ENCODE assay signal across 11 cellular contexts in the genomic region with DNA sequence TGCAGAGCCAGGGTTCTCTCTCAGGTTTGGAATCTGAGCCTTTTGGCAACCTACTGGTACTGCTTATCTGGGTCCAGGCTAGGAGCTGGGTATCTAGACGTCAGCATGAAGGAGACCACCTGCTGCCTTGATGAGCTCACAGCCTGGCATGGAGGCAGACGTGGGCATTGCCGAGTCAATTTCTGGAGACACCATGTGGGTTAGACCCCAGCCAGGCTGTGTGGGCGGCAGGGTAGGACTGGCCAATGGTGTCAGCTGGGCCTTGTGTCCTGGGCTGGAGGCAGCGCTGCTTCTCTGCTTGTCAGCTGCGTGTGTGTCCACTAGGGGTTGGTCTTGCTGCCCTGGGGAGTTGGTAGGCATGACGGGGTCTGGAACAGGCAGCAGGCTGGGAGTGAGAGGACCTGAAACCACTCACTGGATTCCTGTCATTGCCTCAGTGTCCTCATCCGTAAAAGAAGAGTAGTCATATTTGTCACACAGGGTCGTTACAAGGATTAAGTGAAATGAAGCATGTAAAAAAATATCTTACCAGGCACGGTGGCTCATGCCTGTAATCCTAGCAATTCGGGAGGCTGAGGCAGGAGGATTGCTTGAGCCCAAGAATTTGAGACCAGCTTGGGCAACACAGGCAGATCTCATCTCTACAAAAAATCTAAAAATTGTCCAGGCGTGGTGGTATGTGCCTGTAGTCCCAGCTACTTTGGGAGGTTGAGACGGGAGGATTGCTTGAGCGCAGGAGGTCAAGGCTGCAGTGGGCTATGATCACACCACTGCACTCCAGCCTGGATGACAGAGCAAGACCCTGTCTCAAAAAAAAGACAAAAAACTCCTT. TPM values are rescaled to one million over a fixed set of nuclear protein-coding genes. Genes with fewer than 3 reads are reported as not detected.
DNase-seq lines count a peak whose midpoint lies in the region; ATAC-seq and TF ChIP-seq lines count a peak whose summit lies in the region.
"Had no signal": no experiment of that assay in that cellular context is flagged by ENCODE, and none has a peak within 500 bp of the region (broad histone marks: within the 10 kb centered on the region; RNA-seq: fewer than 3 reads in every experiment).

No MANE protein-coding gene starts in this region.

- DNase-seq in cerebellar cortex (ENCODE audit: low spot score), result peak; percentile 33
- DNase-seq in kidney glomerular epithelial cell (lab: John Stamatoyannopoulos, UW), result peak; percentile 44
- no peak for DNase-seq in thyroid gland
- no peak for DNase-seq in DMS153 (lab: John Stamatoyannopoulos, UW)
- no peak for DNase-seq in ecto neural progenitor cell (ENCODE audit: low spot score)
- DNase-seq: activated B cell treated with CpG ODN at 0.5 μM for 24 hours, activated gamma-delta T cell, GOT3, NCI-H187 treated with DMSO at 0.1 percent for 48 hours had no signal

- H3K9ac ChIP-seq in HUES48 (ENCODE audit: low read depth, low read length), result no peak overlapping the region

- no peak overlapping the region for H3K4me3 ChIP-seq in HUES48 (ENCODE audit: low read depth, low read length)
- no peak overlapping the region for H3K4me3 ChIP-seq in thyroid gland (replicated peaks in 1 of 3)

- intact Hi-C loops in thyroid gland (cut with DNase I), result no loop called here

- TF ChIP-seq POLR2A in thyroid gland (IDR thresholded peaks at IDR 0.05), result no peak

- no peak for TF ChIP-seq CTCF in thyroid gland (IDR thresholded peaks at IDR 0.05)

- ATAC-seq in HG03432 (IDR thresholded peaks at IDR 0.05; ENCODE audit: unreplicated experiment), result no peak

- H3K36me3 ChIP-seq in HUES48 (ENCODE audit: control insufficient read depth, insufficient read depth, low read length) (no peaks in the 10 kb centered on the region), thyroid gland (no peaks in the 10 kb centered on the region)

- H3K4me1 ChIP-seq in HUES48 (ENCODE audit: control insufficient read depth, insufficient read depth, low read length), result peaks cover 22% of the 10 kb centered on the region
- peaks cover 19 to 45% of the 10 kb centered on the region in 2 donors for H3K4me1 ChIP-seq in thyroid gland

- no peaks in the 10 kb centered on the region for H3K9me3 ChIP-seq in HUES48 (ENCODE audit: control insufficient read depth, insufficient read depth, low read length)
- H3K9me3 ChIP-seq in thyroid gland, result no peaks in the 10 kb centered on the region

- no peaks in the 10 kb centered on the region for H3K27me3 ChIP-seq in HUES48 (ENCODE audit: control insufficient read depth, insufficient read depth, low read length)
- H3K27me3 ChIP-seq in thyroid gland, result no peaks in the 10 kb centered on the region

- WGBS in thyroid gland, 2 donors, result 86 to 91% methylated on average over 11 to 14 of the region's 14 CpGs

- H3K27ac ChIP-seq in HUES48 (ENCODE audit: low read depth, low read length) (peak overlapping the region; percentile 42), thyroid gland (peak overlapping the region in 2 of 3 donors; percentile 19 to 76)

RNA-seq across cellular contexts. Expression of gene ANKRD2, which starts 31.7 kb away (rescaled TPM):
- total RNA-seq in thyroid gland, result not detected
- total RNA-seq: activated B cell treated with CpG ODN at 0.5 μM for 24 hours had no signal

RNA-seq across cellular contexts. Expression of gene UBTD1, which starts 42.2 kb away (rescaled TPM):
- total RNA-seq in thyroid gland, result 10 to 100 TPM in 3 of 4 donors, 1 to 10 TPM in 1; 7.8 to 27.8 (median 20.0) TPM

RNA-seq across cellular contexts. Expression of gene MMS19, which starts 42.7 kb away (rescaled TPM):
- 10 to 100 TPM; 64.7 to 85.7 (median 75.2) TPM for total RNA-seq in thyroid gland

RNA-seq across cellular contexts. Expression of gene HOGA1, which starts 43.3 kb away (rescaled TPM):
- 1 to 10 TPM in 2 of 4 donors, under 1 TPM in 2; 0.67 to 4.5 (median 0.93) TPM for total RNA-seq in thyroid gland
- total RNA-seq: activated B cell treated with CpG ODN at 0.5 μM for 24 hours had no signal

RNA-seq across cellular contexts. Expression of gene C10orf62, which starts 48.6 kb away (rescaled TPM):
- total RNA-seq in thyroid gland, result 1 to 10 TPM in 2 of 4 donors, not detected in 2; 1.0 to 1.1 TPM
- total RNA-seq: activated B cell treated with CpG ODN at 0.5 μM for 24 hours had no signal

Comparison
In these comparisons a context has a peak if more than half of its experiments do, and no peak if none do; other contexts are left out.
1. DNase-seq: peak in cerebellar cortex (single experiment) and kidney glomerular epithelial cell (single experiment); none in thyroid gland (0 of 2), DMS153 (single experiment) and ecto neural progenitor cell (single experiment).